Comparison of ENCODE assay signal across 15 cellular contexts in the genomic region with DNA sequence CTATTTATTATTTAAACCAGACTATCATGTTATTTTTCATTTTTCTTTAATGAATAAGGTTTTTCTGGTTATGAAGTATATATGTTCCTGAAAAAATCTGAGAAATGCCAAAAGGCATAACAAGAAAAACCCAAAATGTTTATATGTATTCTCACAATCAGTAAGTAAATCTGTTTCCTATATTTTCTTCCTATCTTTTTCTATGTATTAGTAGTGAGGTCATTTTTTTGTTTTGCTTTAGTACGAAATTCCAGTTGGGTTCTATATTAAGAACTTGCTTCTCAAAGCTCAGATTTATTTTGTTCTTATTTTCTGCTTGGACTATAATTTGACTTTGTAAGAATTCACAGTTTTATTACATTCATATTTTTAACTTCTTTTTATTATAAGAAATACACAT.
DNase-seq lines count a peak whose midpoint lies in the region; ATAC-seq, FAIRE-seq and TF ChIP-seq lines count a peak whose summit lies in the region.
"Had no signal": no experiment of that assay in that cellular context is flagged by ENCODE, and none has a peak within 500 bp of the region (broad histone marks: within the 10 kb centered on the region; RNA-seq: fewer than 3 reads in every experiment).

No MANE protein-coding gene starts in this region.

- TF ChIP-seq CTCF in GM12878 (IDR thresholded peaks at IDR 0.05 in 2 of 3, conservative IDR thresholded peaks at IDR 0.05 in 1 of 3; ENCODE audit: control insufficient read depth in 2 of 3, extremely low read depth in 1 of 3, insufficient read depth in 1 of 3, low read depth in 3 of 3, low read length in 3 of 3) (no peak), kidney (IDR thresholded peaks at IDR 0.05; ENCODE audit: borderline replicate concordance, extremely low read depth, insufficient read depth) (no peak), dorsolateral prefrontal cortex (IDR thresholded peaks at IDR 0.05 in 54 of 56, conservative IDR thresholded peaks at IDR 0.05 in 2 of 56; ENCODE audit: low read depth in 1 of 56, partially characterized antibody in 56 of 56) (no peak)

- POLR2A ChIA-PET in GM12878 (lab: Charles Lee) = no interaction called here

- no peak for TF ChIP-seq POLR2A in GM12878 (IDR thresholded peaks at IDR 0.05; ENCODE audit: low read depth, low read length)

- FAIRE-seq in A204.1 (lab: Jason Lieb, UNC) (peak; percentile 19), GM12878 (lab: Jason Lieb, UNC) (no peak), kidney (lab: Jason Lieb, UNC) (no peak)
- FAIRE-seq: GM12892, GM18507 had no signal

- CTCF ChIA-PET in GM12878 (lab: Yijun Ruan, JAX) = interaction anchor here (0.7 to 2.2 kb wide), 3 partner anchors 13 to 999 kb away, joined by 3 to 8 read pairs (median 4); no protein-coding TSS in a partner anchor

- in situ Hi-C loops in GM12878 (cut with MboI) = loop anchor here (5.0 kb wide), 1 partner anchor 1293 kb away; the partner anchor contains the start of gene HOXA7

- H3K27me3 ChIP-seq in GM12878 (replicated peaks in 1 of 2; ENCODE audit: control insufficient read depth in 2 of 2, insufficient read depth in 2 of 2, low read length in 1 of 2) (peaks cover 0 to 22% of the 10 kb centered on the region in 2 experiments; a peak in 3 of 4 replicates), dorsolateral prefrontal cortex (peaks cover 19 to 100% (median 99%) of the 10 kb centered on the region in 45 donors)

- H3K9me3 ChIP-seq in GM12878 (replicated peaks; ENCODE audit: control insufficient read depth, insufficient read depth, low read length) (peaks cover 4% of the 10 kb centered on the region; the same call in 2 of the 3 replicates), kidney (ENCODE audit: control insufficient read depth in 1 of 2, low read length in 2 of 2) (no peaks in the 10 kb centered on the region)

- H3K36me3 ChIP-seq in GM12878 (ENCODE audit: control insufficient read depth in 2 of 2, insufficient read depth in 2 of 2, low read length in 1 of 2) (no peaks in the 10 kb centered on the region), kidney (ENCODE audit: control insufficient read depth in 1 of 2, insufficient read depth in 2 of 2, low read length in 2 of 2) (no peaks in the 10 kb centered on the region)
- H3K36me3 ChIP-seq: BLaER1 had no signal

- TF ChIP-seq EP300 in GM12878 (IDR thresholded peaks at IDR 0.05; ENCODE audit: borderline replicate concordance in 1 of 2, control insufficient read depth in 1 of 2, low read depth in 2 of 2, low read length in 2 of 2) = no peak

- no peak overlapping the region for H3K27ac ChIP-seq in GM12878 (ENCODE audit: control insufficient read depth, insufficient read depth)
- H3K27ac ChIP-seq in kidney (ENCODE audit: low read depth in 2 of 2, low read length in 2 of 2) = no peak overlapping the region
- H3K27ac ChIP-seq in dorsolateral prefrontal cortex = no peak overlapping the region
- H3K27ac ChIP-seq: BLaER1, HL-60 had no signal

- WGBS in GM12878 (ENCODE audit: insufficient coverage, insufficient replicate concordance, low lambda C conversion rate, missing lambda C conversion rate) = 31% methylated on average over 1 of the region's 1 CpG

- RAD21 ChIA-PET in GM12878 (lab: Charles Lee; ENCODE audit: unreplicated experiment) = no interaction called here

- no TSS peak for BruUV-seq in GM12878 (replicated peaks; lab: Mats Ljungman, UMichigan)

- no peak for ATAC-seq in GM12878
- ATAC-seq: GM23338 had no signal

- no peak overlapping the region for H3K4me2 ChIP-seq in GM12878 (ENCODE audit: control insufficient read depth, insufficient read depth)
- H3K4me2 ChIP-seq: BLaER1 had no signal

- intact Hi-C loops in GM12878 (cut with micrococcal nuclease; ENCODE audit: unreplicated experiment) (no loop called here), kidney (cut with DNase I) (no loop called here), dorsolateral prefrontal cortex (cut with DNase I) (no loop called here)

- H2AFZ ChIP-seq in GM12878 (ENCODE audit: control insufficient read depth, low read depth, low read length) = no peak overlapping the region
- H2AFZ ChIP-seq: GM23338 had no signal

- H3K4me3 ChIP-seq in GM12878 (no peak overlapping the region), kidney (ENCODE audit: low read length in 2 of 2) (no peak overlapping the region), dorsolateral prefrontal cortex (no peak overlapping the region)
- H3K4me3 ChIP-seq: BLaER1, GM23338 had no signal

- SMC1A ChIA-PET in GM12878 (lab: Charles Lee; ENCODE audit: uncharacterized antibody, unreplicated experiment) = interaction anchor here (0.9 to 1.5 kb wide), 5 partner anchors 9 to 571 kb away, joined by 3 to 6 read pairs (median 4); no protein-coding TSS in a partner anchor

- no peaks in the 10 kb centered on the region for H3K79me2 ChIP-seq in GM12878 (ENCODE audit: control insufficient read depth, insufficient read depth, low read length)

- peak; percentile 14 for DNase-seq in NCI-H146 (lab: John Stamatoyannopoulos, UW)
- no peak for DNase-seq in NCI-H146 treated with DMSO at 0.1 percent for 48 hours (lab: John Stamatoyannopoulos, UW; ENCODE audit: unreplicated experiment)
- peak; percentile 6 for DNase-seq in DMS114 treated with DMSO at 0.1 percent for 48 hours (lab: John Stamatoyannopoulos, UW; ENCODE audit: unreplicated experiment)
- DNase-seq in GM12878 (ENCODE audit: low read depth, low spot score) = no peak
- DNase-seq in kidney = no peak
- no peak for DNase-seq in dorsolateral prefrontal cortex
- DNase-seq: CD4-positive, alpha-beta memory T cell; HCEC 1CT; HFFc6 had no signal

- H3K9ac ChIP-seq in GM12878 (ENCODE audit: control insufficient read depth, insufficient read depth, low read length) = no peak overlapping the region
- H3K9ac ChIP-seq in kidney (ENCODE audit: low read length in 2 of 2) = no peak overlapping the region
- H3K9ac ChIP-seq: BLaER1 had no signal

- no peaks in the 10 kb centered on the region for H4K20me1 ChIP-seq in GM12878 (ENCODE audit: control insufficient read depth, insufficient read depth)

- H3K4me1 ChIP-seq in GM12878 (ENCODE audit: control insufficient read depth, insufficient read depth, low read length) (no peaks in the 10 kb centered on the region), kidney (ENCODE audit: control insufficient read depth in 1 of 2, insufficient read depth in 1 of 2, low read depth in 1 of 2, low read length in 2 of 2) (peaks cover 0 to 9% of the 10 kb centered on the region in 2 donors)
- H3K4me1 ChIP-seq: BLaER1 had no signal

- no peak for TF ChIP-seq RAD21 in GM12878 (IDR thresholded peaks at IDR 0.05; ENCODE audit: insufficient read depth, low read depth, low read length)

TF ChIP-seq in GM12878, 131 proteins besides CTCF, POLR2A, EP300 and RAD21:
- TF ChIP-seq BMI1 (IDR thresholded peaks at IDR 0.05; ENCODE audit: borderline replicate concordance) (peak; percentile 61; the same call in 1 of the 2 replicates), POLR2AphosphoS5 (IDR thresholded peaks at IDR 0.05; ENCODE audit: low read length) (no peak)
- TF ChIP-seq, protein P1, sequence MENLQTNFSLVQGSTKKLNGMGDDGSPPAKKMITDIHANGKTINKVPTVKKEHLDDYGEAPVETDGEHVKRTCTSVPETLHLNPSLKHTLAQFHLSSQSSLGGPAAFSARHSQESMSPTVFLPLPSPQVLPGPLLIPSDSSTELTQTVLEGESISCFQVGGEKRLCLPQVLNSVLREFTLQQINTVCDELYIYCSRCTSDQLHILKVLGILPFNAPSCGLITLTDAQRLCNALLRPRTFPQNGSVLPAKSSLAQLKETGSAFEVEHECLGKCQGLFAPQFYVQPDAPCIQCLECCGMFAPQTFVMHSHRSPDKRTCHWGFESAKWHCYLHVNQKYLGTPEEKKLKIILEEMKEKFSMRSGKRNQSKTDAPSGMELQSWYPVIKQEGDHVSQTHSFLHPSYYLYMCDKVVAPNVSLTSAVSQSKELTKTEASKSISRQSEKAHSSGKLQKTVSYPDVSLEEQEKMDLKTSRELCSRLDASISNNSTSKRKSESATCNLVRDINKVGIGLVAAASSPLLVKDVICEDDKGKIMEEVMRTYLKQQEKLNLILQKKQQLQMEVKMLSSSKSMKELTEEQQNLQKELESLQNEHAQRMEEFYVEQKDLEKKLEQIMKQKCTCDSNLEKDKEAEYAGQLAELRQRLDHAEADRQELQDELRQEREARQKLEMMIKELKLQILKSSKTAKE (IDR thresholded peaks at IDR 0.05; ENCODE audit: low read depth, poor library complexity, severe bottlenecking) = no peak

Comparison
In these comparisons a context has a peak if more than half of its experiments do, and no peak if none do; other contexts are left out.
1. DNase-seq: peak in NCI-H146 (single experiment) and DMS114 treated with DMSO at 0.1 percent for 48 hours (single experiment); none in NCI-H146 treated with DMSO at 0.1 percent for 48 hours (single experiment), GM12878 (single experiment), kidney (single experiment) and dorsolateral prefrontal cortex (0 of 10).